ENCODE assay signal across 9 cellular contexts in the genomic region with DNA sequence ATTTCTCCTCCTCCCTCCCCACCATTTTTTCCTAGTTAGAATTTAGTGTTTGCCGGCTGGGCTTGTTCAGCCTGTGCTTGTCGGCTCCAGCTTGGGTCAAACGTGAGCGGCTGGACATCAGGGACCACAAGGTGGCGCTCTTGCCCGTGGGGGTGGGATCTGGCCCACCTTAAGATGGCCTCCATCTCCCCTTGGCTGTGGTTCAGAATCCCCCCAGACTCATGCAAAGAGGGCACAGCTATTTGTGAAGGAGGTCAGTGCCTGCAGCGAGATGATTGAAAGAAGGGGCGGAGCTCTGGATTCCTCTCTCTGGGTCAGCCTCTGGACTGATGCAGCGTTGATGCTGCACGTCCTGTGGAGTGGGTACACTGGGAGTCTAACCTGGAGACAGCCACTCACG.
DNase-seq lines count a peak whose midpoint lies in the region; ATAC-seq and TF ChIP-seq lines count a peak whose summit lies in the region.
"Had no signal": no experiment of that assay in that cellular context is flagged by ENCODE, and none has a peak within 500 bp of the region (broad histone marks: within the 10 kb centered on the region; RNA-seq: fewer than 3 reads in every experiment).

No MANE protein-coding gene starts in this region.

- WGBS in tibial nerve, 2 donors: 13 to 23% methylated on average over 11 of the region's 11 CpGs

- ATAC-seq in esophagus mucosa (no peak), HG03378 (IDR thresholded peaks at IDR 0.05; ENCODE audit: unreplicated experiment) (no peak)

- no peaks in the 10 kb centered on the region for H3K36me3 ChIP-seq in tibial nerve
- H3K36me3 ChIP-seq in CD8-positive, alpha-beta memory T cell (ENCODE audit: insufficient read depth, low read length): no peaks in the 10 kb centered on the region

- TF ChIP-seq POLR2A in tibial nerve (IDR thresholded peaks at IDR 0.05): no peak

- no peak overlapping the region for H3K4me3 Mint-ChIP-seq in activated naive CD8-positive, alpha-beta T cell treated with anti-CD3 and anti-CD28 coated beads for 36 hours
- no peak overlapping the region for H3K4me3 Mint-ChIP-seq in CD8-positive, alpha-beta memory T cell
- H3K4me3 Mint-ChIP-seq: natural killer cell treated with Interleukin-12 subunit alpha and Interleukin-12 subunit beta and Interleukin-15 and Interleukin-18, amount 100 ng/mL, for 72 hours had no signal

- POLR2A ChIA-PET in CD8-positive, alpha-beta memory T cell (lab: Charles Lee): no interaction called here

- DNase-seq in activated CD8-positive, alpha-beta memory T cell treated with anti-CD3 and anti-CD28 coated beads, Interleukin-2, amount 50 U/mL, for 48 hours: peak; percentile 81
- DNase-seq in activated CD8-positive, alpha-beta memory T cell treated with anti-CD3 and anti-CD28 coated beads, Interleukin-2, amount 50 U/mL, for 4 hours: no peak
- peak; percentile 12 for DNase-seq in activated naive CD8-positive, alpha-beta T cell treated with anti-CD3 and anti-CD28 coated beads for 36 hours
- DNase-seq in iPS-NIHi7 (ENCODE audit: extremely low spot score) (peak; percentile 84), tibial nerve (ENCODE audit: low spot score in 2 of 2) (no peak)
- no peak for DNase-seq in CD8-positive, alpha-beta memory T cell

- no peak overlapping the region for H3K27ac ChIP-seq in tibial nerve
- no peak overlapping the region for H3K27ac ChIP-seq in CD8-positive, alpha-beta memory T cell (ENCODE audit: low read depth, low read length)

- CTCF ChIA-PET in CD8-positive, alpha-beta memory T cell (lab: Charles Lee): no interaction called here

- no peak for TF ChIP-seq EP300 in tibial nerve (IDR thresholded peaks at IDR 0.05)

- no peaks in the 10 kb centered on the region for H3K27me3 ChIP-seq in tibial nerve
- no peaks in the 10 kb centered on the region for H3K27me3 ChIP-seq in CD8-positive, alpha-beta memory T cell (ENCODE audit: insufficient read depth, low read length, poor library complexity, severe bottlenecking)

- H3K36me3 Mint-ChIP-seq in activated naive CD8-positive, alpha-beta T cell treated with anti-CD3 and anti-CD28 coated beads for 36 hours: no peaks in the 10 kb centered on the region
- no peaks in the 10 kb centered on the region for H3K36me3 Mint-ChIP-seq in CD8-positive, alpha-beta memory T cell
- H3K36me3 Mint-ChIP-seq: natural killer cell treated with Interleukin-12 subunit alpha and Interleukin-12 subunit beta and Interleukin-15 and Interleukin-18, amount 100 ng/mL, for 72 hours had no signal

- H3K27ac Mint-ChIP-seq in activated naive CD8-positive, alpha-beta T cell treated with anti-CD3 and anti-CD28 coated beads for 36 hours: no peak overlapping the region
- H3K27ac Mint-ChIP-seq in CD8-positive, alpha-beta memory T cell: no peak overlapping the region
- H3K27ac Mint-ChIP-seq: natural killer cell treated with Interleukin-12 subunit alpha and Interleukin-12 subunit beta and Interleukin-15 and Interleukin-18, amount 100 ng/mL, for 72 hours had no signal

- peaks cover 0 to 5% (median 0%) of the 10 kb centered on the region in 4 donors for H3K9me3 ChIP-seq in tibial nerve
- no peaks in the 10 kb centered on the region for H3K9me3 ChIP-seq in CD8-positive, alpha-beta memory T cell (ENCODE audit: low read length)

- H3K4me1 ChIP-seq in tibial nerve: peaks cover 0 to 4% (median 0%) of the 10 kb centered on the region in 4 donors
- H3K4me1 ChIP-seq in CD8-positive, alpha-beta memory T cell (ENCODE audit: insufficient read depth, low read length): no peaks in the 10 kb centered on the region

- no peaks in the 10 kb centered on the region for H3K9me3 Mint-ChIP-seq in activated naive CD8-positive, alpha-beta T cell treated with anti-CD3 and anti-CD28 coated beads for 36 hours
- H3K9me3 Mint-ChIP-seq in CD8-positive, alpha-beta memory T cell: no peaks in the 10 kb centered on the region
- H3K9me3 Mint-ChIP-seq: natural killer cell treated with Interleukin-12 subunit alpha and Interleukin-12 subunit beta and Interleukin-15 and Interleukin-18, amount 100 ng/mL, for 72 hours had no signal

- H3K27me3 Mint-ChIP-seq in activated naive CD8-positive, alpha-beta T cell treated with anti-CD3 and anti-CD28 coated beads for 36 hours: peaks cover 42% of the 10 kb centered on the region
- H3K27me3 Mint-ChIP-seq in CD8-positive, alpha-beta memory T cell: peaks cover 8 to 38% of the 10 kb centered on the region in 2 donors

- no peak overlapping the region for H3K4me3 ChIP-seq in tibial nerve
- no peak overlapping the region for H3K4me3 ChIP-seq in CD8-positive, alpha-beta memory T cell (ENCODE audit: low read length)

- peaks cover 2% of the 10 kb centered on the region for H3K4me1 Mint-ChIP-seq in activated naive CD8-positive, alpha-beta T cell treated with anti-CD3 and anti-CD28 coated beads for 36 hours
- no peaks in the 10 kb centered on the region for H3K4me1 Mint-ChIP-seq in CD8-positive, alpha-beta memory T cell

- TF ChIP-seq CTCF in tibial nerve (IDR thresholded peaks at IDR 0.05): peak; percentile 19 to 65 (median 52)

Comparison
In these comparisons a context has a peak if more than half of its experiments do, and no peak if none do; other contexts are left out.
1. DNase-seq: peak in activated CD8-positive, alpha-beta memory T cell treated with anti-CD3 and anti-CD28 coated beads, Interleukin-2, amount 50 U/mL, for 48 hours (single experiment), activated naive CD8-positive, alpha-beta T cell treated with anti-CD3 and anti-CD28 coated beads for 36 hours (single experiment) and iPS-NIHi7 (single experiment); none in activated CD8-positive, alpha-beta memory T cell treated with anti-CD3 and anti-CD28 coated beads, Interleukin-2, amount 50 U/mL, for 4 hours (single experiment), tibial nerve (0 of 2) and CD8-positive, alpha-beta memory T cell (0 of 5).